Comparison of ENCODE assay signal across 8 cellular contexts in genomic region chr2:56191617-56192016, GRCh38. TPM values are rescaled to one million over a fixed set of nuclear protein-coding genes. Genes with fewer than 3 reads are reported as not detected.
DNase-seq lines count a peak whose midpoint lies in the region; ATAC-seq and TF ChIP-seq lines count a peak whose summit lies in the region.

No MANE protein-coding gene starts in this region.

- H3K4me3 ChIP-seq in endodermal cell (ENCODE audit: low read length), result no peak overlapping the region

- H3K27me3 ChIP-seq in endodermal cell (ENCODE audit: control insufficient read depth, insufficient read depth, low read length, poor library complexity, severe bottlenecking), result peaks cover 99% of the 10 kb centered on the region

- TF ChIP-seq CTCF in endodermal cell (conservative IDR thresholded peaks at IDR 0.05), result peak; percentile 84

- H3K4me3 Mint-ChIP-seq in endodermal cell, result no peak overlapping the region
- H3K4me3 Mint-ChIP-seq in stimulated activated memory B cell treated with anti-CD40 and anti-IgM and Interleukin-4, amounts not matched to agents 10 μg/mL and 1 μg/mL and 100 μg/mL, for 72 hours, result no peak overlapping the region

- no peaks in the 10 kb centered on the region for H3K9me3 Mint-ChIP-seq in endodermal cell
- H3K9me3 Mint-ChIP-seq in stimulated activated memory B cell treated with anti-CD40 and anti-IgM and Interleukin-4, amounts not matched to agents 10 μg/mL and 1 μg/mL and 100 μg/mL, for 72 hours, result no peaks in the 10 kb centered on the region

- H3K27me3 Mint-ChIP-seq in endodermal cell (ENCODE audit: insufficient read depth), result peaks cover 93% of the 10 kb centered on the region
- H3K27me3 Mint-ChIP-seq in stimulated activated memory B cell treated with anti-CD40 and anti-IgM and Interleukin-4, amounts not matched to agents 10 μg/mL and 1 μg/mL and 100 μg/mL, for 72 hours, result peaks cover 31% of the 10 kb centered on the region

- no peak overlapping the region for H3K27ac ChIP-seq in endodermal cell (ENCODE audit: low read depth, low read length)

- peaks cover 12% of the 10 kb centered on the region for H3K4me1 Mint-ChIP-seq in endodermal cell
- no peaks in the 10 kb centered on the region for H3K4me1 Mint-ChIP-seq in stimulated activated memory B cell treated with anti-CD40 and anti-IgM and Interleukin-4, amounts not matched to agents 10 μg/mL and 1 μg/mL and 100 μg/mL, for 72 hours

- no peak overlapping the region for H3K27ac Mint-ChIP-seq in endodermal cell
- H3K27ac Mint-ChIP-seq in stimulated activated memory B cell treated with anti-CD40 and anti-IgM and Interleukin-4, amounts not matched to agents 10 μg/mL and 1 μg/mL and 100 μg/mL, for 72 hours, result no peak overlapping the region

- H3K36me3 Mint-ChIP-seq in endodermal cell (ENCODE audit: low read depth), result no peaks in the 10 kb centered on the region
- H3K36me3 Mint-ChIP-seq in stimulated activated memory B cell treated with anti-CD40 and anti-IgM and Interleukin-4, amounts not matched to agents 10 μg/mL and 1 μg/mL and 100 μg/mL, for 72 hours, result no peaks in the 10 kb centered on the region

- ATAC-seq in GM19324 (IDR thresholded peaks at IDR 0.05; ENCODE audit: low FRiP score, unreplicated experiment), result no peak
- ATAC-seq in GM19455 (IDR thresholded peaks at IDR 0.05; ENCODE audit: unreplicated experiment), result no peak
- ATAC-seq in stimulated activated memory B cell treated with anti-CD40 and anti-IgM and Interleukin-4, amounts not matched to agents 10 μg/mL and 1 μg/mL and 100 μg/mL, for 72 hours, result no peak

- DNase-seq in SIG-M5 treated with dmso at 0.1 percent for 504 hours (lab: John Stamatoyannopoulos, UW; ENCODE audit: unreplicated experiment) (peak; percentile 38), SIG-M5 (lab: John Stamatoyannopoulos, UW) (no peak), NCI-H460 (ENCODE audit: extremely low read depth, low read depth) (peak; percentile 58), endodermal cell (peak; percentile 83), non-pigmented ciliary epithelial cell (ENCODE audit: low read depth) (peak; percentile 23)

- H3K9me3 ChIP-seq in endodermal cell (ENCODE audit: control insufficient read depth, low read length), result no peaks in the 10 kb centered on the region

- peaks cover 2% of the 10 kb centered on the region for H3K4me1 ChIP-seq in endodermal cell (ENCODE audit: control insufficient read depth, insufficient read depth, low read length)

- H3K36me3 ChIP-seq in endodermal cell (ENCODE audit: control insufficient read depth, insufficient read depth, low read length), result no peaks in the 10 kb centered on the region

- no peak overlapping the region for H3K9ac ChIP-seq in endodermal cell (ENCODE audit: extremely low read depth, low read length, poor library complexity, severe bottlenecking)

RNA-seq across cellular contexts. Expression of gene CCDC85A, which starts 7.8 kb away (rescaled TPM):
- 0.09 and 0.12 TPM in 2 replicates for total RNA-seq in NCI-H460 (2014; rRNA removed; shearing (Covaris generic))
- polyA plus RNA-seq in NCI-H460 (2014; cell fraction: nucleus; rRNA removed), result 0.06 and 0.88 TPM in 2 replicates
- under 1 TPM; 0.18 to 0.86 TPM for total RNA-seq in endodermal cell
- polyA plus RNA-seq in endodermal cell (2013, experiment 1 of 2), result 0.36 TPM
- polyA plus RNA-seq in endodermal cell (2013, experiment 2 of 2), result 0.62 TPM
